33 cellular contexts compared by ENCODE assay signal in the genomic region with DNA sequence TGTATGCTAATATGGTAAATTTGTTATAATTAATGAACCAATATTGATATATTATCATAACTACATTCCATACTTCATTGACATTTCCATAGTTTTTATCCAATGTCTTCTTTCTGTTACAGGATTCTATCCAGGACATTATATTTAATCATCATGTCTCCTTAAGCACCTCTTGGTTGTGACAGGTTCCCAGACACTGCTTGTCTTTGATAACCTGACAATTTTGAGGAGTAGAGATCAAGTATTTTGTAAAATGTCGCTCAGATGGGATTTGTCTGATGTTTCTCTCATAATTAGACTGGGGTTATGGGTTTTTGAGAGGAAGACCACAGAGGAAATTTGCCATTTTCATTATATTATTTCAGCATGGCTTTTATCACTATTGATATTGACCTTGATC.
"Had no signal": no experiment of that assay in that cellular context is flagged by ENCODE, and none has a peak within 500 bp of the region (broad histone marks: within the 10 kb centered on the region; RNA-seq: fewer than 3 reads in every experiment).

No MANE protein-coding gene starts in this region.

- H3K36me3 ChIP-seq: adrenal gland, ascending aorta, brain microvascular endothelial cell, breast epithelium, cardiac muscle cell had no signal

- H3K27ac ChIP-seq: adrenal gland, ascending aorta, body of pancreas, brain microvascular endothelial cell, breast epithelium, cardiac muscle cell had no signal

- H3K9me3 ChIP-seq: adrenal gland, ascending aorta, body of pancreas, breast epithelium had no signal

- FAIRE-seq: astrocyte, bronchial epithelial cell had no signal

- ATAC-seq: activated naive CD4-positive, alpha-beta T cell treated with anti-CD3 and anti-CD28 coated beads, Interleukin-2, amount 50 U/mL, for 72 hours; activated naive CD8-positive, alpha-beta T cell treated with anti-CD3 and anti-CD28 coated beads, Interleukin-2, amount 50 U/mL, for 24 hours; activated T-cell treated with anti-CD3 and anti-CD28 coated beads, Interleukin-2, amount 50 U/mL, for 4 hours; activated T-cell treated with anti-CD3 and anti-CD28 coated beads, Interleukin-2, amount 50 U/mL, for 72 hours; activated T-helper 17 cell treated with anti-CD3 and anti-CD28 coated beads, Interleukin-2, amount 50 U/mL, for 72 hours; body of pancreas had no signal

- H3K4me1 ChIP-seq: adrenal gland, ascending aorta, body of pancreas, breast epithelium had no signal

- DNase-seq: activated effector memory CD4-positive, alpha-beta T cell treated with anti-CD3 and anti-CD28 coated beads, Interleukin-2, amount 50 U/mL, for 16 hours; activated effector memory CD4-positive, alpha-beta T cell treated with Interleukin-2 at 50 U/mL for 16 hours; activated gamma-delta T cell; activated gamma-delta T cell treated with Interleukin-2 at 50 U/mL for 16 hours; activated naive CD4-positive, alpha-beta T cell; activated naive CD4-positive, alpha-beta T cell treated with anti-CD3 and anti-CD28 coated beads for 36 hours; activated naive CD4-positive, alpha-beta T cell treated with anti-CD3 and anti-CD28 coated beads, Interleukin-2, amount 10 ng/mL, durations not matched to agents 7 days and 5 days; activated naive CD4-positive, alpha-beta T cell treated with anti-CD3 and anti-CD28 coated beads, Interleukin-2, amount 50 U/mL, for 16 hours; activated naive CD4-positive, alpha-beta T cell treated with Interleukin-2 at 50 U/mL for 16 hours; activated naive CD8-positive, alpha-beta T cell treated with anti-CD3 and anti-CD28 coated beads for 36 hours; activated naive CD8-positive, alpha-beta T cell treated with anti-CD3 and anti-CD28 coated beads, Interleukin-2, amount 10 ng/mL, durations not matched to agents 7 days and 5 days; activated naive CD8-positive, alpha-beta T cell treated with anti-CD3 and anti-CD28 coated beads, Interleukin-2, amount 50 U/mL, for 24 hours; activated T-cell treated with anti-CD3 and anti-CD28 coated beads, Interleukin-2, amount 50 U/mL, for 1 hour; activated T-cell treated with anti-CD3 and anti-CD28 coated beads, Interleukin-2, amount 50 U/mL, for 24 hours; activated T-cell treated with anti-CD3 and anti-CD28 coated beads, Interleukin-2, amount 50 U/mL, for 4 hours; activated T-cell treated with anti-CD3 and anti-CD28 coated beads, Interleukin-2, amount 50 U/mL, for 48 hours; activated T-cell treated with anti-CD3 and anti-CD28 coated beads, Interleukin-2, amount 50 U/mL, for 72 hours; adrenal gland; amniotic stem cell; amygdala; anterior cingulate cortex; body of pancreas; brain microvascular endothelial cell; caudate nucleus; central memory CD4-positive, alpha-beta T cell; cerebellar nuclear complex had no signal

- H3K27me3 ChIP-seq: adrenal gland, ascending aorta, body of pancreas, brain microvascular endothelial cell, breast epithelium, cardiac muscle cell had no signal

- H3K4me3 ChIP-seq: adrenal gland, ascending aorta, body of pancreas, breast epithelium, cardiac muscle cell had no signal
